Comparison of ENCODE assay signal across 8 cellular contexts in the genomic region with DNA sequence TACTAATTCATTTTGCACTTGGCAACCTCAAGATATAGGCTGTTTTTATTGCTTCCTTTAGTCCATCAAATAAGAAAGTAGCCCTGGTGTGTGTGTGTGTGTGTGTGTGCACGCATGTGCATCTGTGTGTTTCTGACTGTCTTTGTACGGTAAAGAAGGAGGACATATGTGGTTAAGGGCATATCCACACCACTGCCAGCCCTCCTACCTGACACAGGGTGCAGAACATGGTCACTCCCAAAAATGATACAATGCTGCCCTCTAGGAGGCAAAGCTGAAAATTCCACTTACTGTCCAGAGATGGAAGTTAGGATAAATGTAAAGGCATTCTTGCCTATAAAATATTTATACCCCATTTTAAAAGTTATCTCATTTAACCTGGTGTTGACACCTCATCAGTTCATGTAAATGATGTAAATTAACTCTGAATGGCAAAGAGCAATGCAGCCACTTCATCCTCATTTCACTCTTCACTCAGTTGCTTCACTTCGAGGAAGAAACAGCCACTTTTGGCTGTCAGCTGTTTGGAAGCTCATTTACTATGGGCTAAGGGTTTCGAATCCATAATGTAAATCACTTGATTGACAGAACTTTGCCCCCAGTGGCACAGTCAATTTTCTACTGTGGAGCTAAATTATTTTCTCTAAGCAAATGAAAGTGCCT.
DNase-seq lines count a peak whose midpoint lies in the region; ATAC-seq, FAIRE-seq and TF ChIP-seq lines count a peak whose summit lies in the region.

No MANE protein-coding gene starts in this region.

- H3K9me1 ChIP-seq in endothelial cell of umbilical vein (replicated peaks; ENCODE audit: control insufficient read depth, extremely low read depth, insufficient read depth, low read length) = no peaks in the 10 kb centered on the region

- TF ChIP-seq POLR2A in endothelial cell of umbilical vein (IDR thresholded peaks at IDR 0.05; ENCODE audit: low read depth, low read length) = no peak

- no peaks in the 10 kb centered on the region for H3K4me1 Mint-ChIP-seq in activated CD4-positive, alpha-beta T cell treated with anti-CD3 and anti-CD28 coated beads, Interleukin-2, amount 10 ng/mL, durations not matched to agents 24 days and 14 days

- no peaks in the 10 kb centered on the region for H3K4me1 ChIP-seq in endothelial cell of umbilical vein (ENCODE audit: control insufficient read depth, extremely low read depth, insufficient read depth, low read length)
- no peaks in the 10 kb centered on the region for H3K4me1 ChIP-seq in mucosa of descending colon (ENCODE audit: low read depth)

- H3K27me3 Mint-ChIP-seq in activated CD4-positive, alpha-beta T cell treated with anti-CD3 and anti-CD28 coated beads, Interleukin-2, amount 10 ng/mL, durations not matched to agents 24 days and 14 days = peaks cover 2% of the 10 kb centered on the region

- H3K79me2 ChIP-seq in endothelial cell of umbilical vein (ENCODE audit: control insufficient read depth, insufficient read depth, low read length) = no peaks in the 10 kb centered on the region

- H3K36me3 Mint-ChIP-seq in activated CD4-positive, alpha-beta T cell treated with anti-CD3 and anti-CD28 coated beads, Interleukin-2, amount 10 ng/mL, durations not matched to agents 24 days and 14 days (ENCODE audit: low read depth) = no peaks in the 10 kb centered on the region

- no TSS peak for BruUV-seq in endothelial cell of umbilical vein (replicated peaks; lab: Mats Ljungman, UMichigan)

- H3K36me3 ChIP-seq in endothelial cell of umbilical vein (ENCODE audit: control insufficient read depth in 2 of 2, extremely low read depth in 1 of 2, insufficient read depth in 2 of 2, low read length in 2 of 2) (no peaks in the 10 kb centered on the region), mucosa of descending colon (ENCODE audit: low read depth) (no peaks in the 10 kb centered on the region)

- ATAC-seq in GM21786 (IDR thresholded peaks at IDR 0.05; ENCODE audit: unreplicated experiment) (peak; percentile 71), mucosa of descending colon (peak; percentile 80)

- FAIRE-seq in endothelial cell of umbilical vein (lab: Jason Lieb, UNC) = no peak

- dilution Hi-C loops in endothelial cell of umbilical vein (cut with MboI; ENCODE audit: extremely low pct_ligation_motif_present, low sequenced_read_pairs) = no loop called here

- H3K4me2 ChIP-seq in endothelial cell of umbilical vein (ENCODE audit: insufficient read depth, low read length) = no peak overlapping the region

- H3K27ac Mint-ChIP-seq in activated CD4-positive, alpha-beta T cell treated with anti-CD3 and anti-CD28 coated beads, Interleukin-2, amount 10 ng/mL, durations not matched to agents 24 days and 14 days = no peak overlapping the region

- intact Hi-C loops in activated CD4-positive, alpha-beta T cell treated with anti-CD3 and anti-CD28 coated beads, Interleukin-2, amount 10 ng/mL, durations not matched to agents 24 days and 14 days (cut with micrococcal nuclease) = no loop called here
- intact Hi-C loops in endothelial cell of umbilical vein (cut with micrococcal nuclease) = loop anchor here (1.0 to 10.0 kb wide), 2 partner anchors 151 to 1372 kb away; no protein-coding TSS in a partner anchor
- intact Hi-C loops in mucosa of descending colon (cut with DNase I, micrococcal nuclease) = no loop called here

- peak; percentile 86 for TF ChIP-seq CTCF in LNCaP clone FGC (IDR thresholded peaks at IDR 0.05; ENCODE audit: control insufficient read depth, extremely low read depth, insufficient read depth)
- peak; percentile 15 to 24 for TF ChIP-seq CTCF in endothelial cell of umbilical vein (IDR thresholded peaks at IDR 0.05; ENCODE audit: extremely low read depth in 1 of 2, insufficient read depth in 1 of 2, low read depth in 1 of 2, low read length in 2 of 2)
- TF ChIP-seq CTCF in mucosa of descending colon (IDR thresholded peaks at IDR 0.05) = peak; percentile 14

- H3K9me3 ChIP-seq in endothelial cell of umbilical vein (replicated peaks; ENCODE audit: control insufficient read depth, insufficient read depth, low read length) = no peaks in the 10 kb centered on the region
- H3K9me3 ChIP-seq in mucosa of descending colon = no peaks in the 10 kb centered on the region

- CTCF ChIA-PET in endothelial cell of umbilical vein (lab: Charles Lee) = interaction anchor here (0.6 kb wide), 1 partner anchor 31 kb away, joined by 3 read pairs; no protein-coding TSS in a partner anchor

- peak; percentile 70 for DNase-seq in activated CD4-positive, alpha-beta T cell treated with anti-CD3 and anti-CD28 coated beads, Interleukin-2, amount 10 ng/mL, durations not matched to agents 24 days and 14 days
- no peak for DNase-seq in activated CD4-positive, alpha-beta T cell treated with anti-CD3 and anti-CD28 coated beads for 4 hours
- DNase-seq in LNCaP clone FGC (ENCODE audit: low read depth) (peak; percentile 53), RKO (ENCODE audit: low spot score) (peak; percentile 63), endothelial cell of umbilical vein (ENCODE audit: low read depth, low spot score) (peak; percentile 37), mucosa of descending colon (peak in 2 of 3 donors; percentile 25 to 79)
- DNase-seq in activated effector memory CD4-positive, alpha-beta T cell treated with anti-CD3 and anti-CD28 coated beads, Interleukin-2, amount 50 U/mL, for 16 hours = no peak

- no peaks in the 10 kb centered on the region for H3K9me3 Mint-ChIP-seq in activated CD4-positive, alpha-beta T cell treated with anti-CD3 and anti-CD28 coated beads, Interleukin-2, amount 10 ng/mL, durations not matched to agents 24 days and 14 days

- H3K4me3 ChIP-seq in LNCaP clone FGC (ENCODE audit: low read depth, low read length) (no peak overlapping the region), endothelial cell of umbilical vein (replicated peaks in 1 of 3; ENCODE audit: insufficient read depth in 1 of 3, low read depth in 1 of 3, low read length in 3 of 3) (no peak overlapping the region), mucosa of descending colon (no peak overlapping the region)

- H3K27me3 ChIP-seq in endothelial cell of umbilical vein (ENCODE audit: control insufficient read depth in 2 of 2, insufficient read depth in 2 of 2, low read length in 2 of 2) = no peaks in the 10 kb centered on the region

- no peak overlapping the region for H3K27ac ChIP-seq in endothelial cell of umbilical vein (ENCODE audit: insufficient read depth, low read depth, low read length)

- no peak overlapping the region for H3K9ac ChIP-seq in endothelial cell of umbilical vein (replicated peaks; ENCODE audit: extremely low read depth, insufficient read depth, low read length)

- H4K20me1 ChIP-seq in endothelial cell of umbilical vein (replicated peaks; ENCODE audit: control insufficient read depth, extremely low read depth, insufficient read depth, low read length) = no peaks in the 10 kb centered on the region

- no peak overlapping the region for H2AFZ ChIP-seq in endothelial cell of umbilical vein (ENCODE audit: low read depth, low read length)

- H3K4me3 Mint-ChIP-seq in activated CD4-positive, alpha-beta T cell treated with anti-CD3 and anti-CD28 coated beads, Interleukin-2, amount 10 ng/mL, durations not matched to agents 24 days and 14 days = no peak overlapping the region

- POLR2A ChIA-PET in endothelial cell of umbilical vein (lab: Charles Lee) = no interaction called here

TF ChIP-seq in endothelial cell of umbilical vein, 7 proteins besides CTCF, POLR2A, EP300 and RAD21:
- no peak for TF ChIP-seq GATA2 (IDR thresholded peaks at IDR 0.05; ENCODE audit: insufficient read depth, insufficient read length, low read depth, low read length)
- TF ChIP-seq MYC (IDR thresholded peaks at IDR 0.05; ENCODE audit: low read depth, low read length) = no peak
- TF ChIP-seq, protein P1, sequence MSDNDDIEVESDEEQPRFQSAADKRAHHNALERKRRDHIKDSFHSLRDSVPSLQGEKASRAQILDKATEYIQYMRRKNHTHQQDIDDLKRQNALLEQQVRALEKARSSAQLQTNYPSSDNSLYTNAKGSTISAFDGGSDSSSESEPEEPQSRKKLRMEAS (IDR thresholded peaks at IDR 0.05; ENCODE audit: insufficient read depth, insufficient read length) = no peak
- TF ChIP-seq EZH2 (IDR thresholded peaks at IDR 0.05; ENCODE audit: borderline replicate concordance, low read depth, low read length, severe bottlenecking) = no peak
- no peak for TF ChIP-seq FOS (IDR thresholded peaks at IDR 0.05; ENCODE audit: borderline replicate concordance, insufficient read depth, low read length)
- TF ChIP-seq POLR2AphosphoS5 (IDR thresholded peaks at IDR 0.05; ENCODE audit: insufficient read depth, low read depth, low read length) = no peak
TF ChIP-seq in endothelial cell of umbilical vein: peak in this region for 0.

Comparison
In these comparisons a context has a peak if more than half of its experiments do, and no peak if none do; other contexts are left out.
1. DNase-seq: peak in activated CD4-positive, alpha-beta T cell treated with anti-CD3 and anti-CD28 coated beads, Interleukin-2, amount 10 ng/mL, durations not matched to agents 24 days and 14 days (single experiment), LNCaP clone FGC (single experiment), RKO (single experiment), endothelial cell of umbilical vein (single experiment) and mucosa of descending colon (2 of 3); none in activated CD4-positive, alpha-beta T cell treated with anti-CD3 and anti-CD28 coated beads for 4 hours (0 of 2) and activated effector memory CD4-positive, alpha-beta T cell treated with anti-CD3 and anti-CD28 coated beads, Interleukin-2, amount 50 U/mL, for 16 hours (single experiment).
2. CTCF ChIP-seq: peak in every context shown above with its lines; median percentile 86 in LNCaP clone FGC; 20 in endothelial cell of umbilical vein; 14 in mucosa of descending colon.